In the genomic region with DNA sequence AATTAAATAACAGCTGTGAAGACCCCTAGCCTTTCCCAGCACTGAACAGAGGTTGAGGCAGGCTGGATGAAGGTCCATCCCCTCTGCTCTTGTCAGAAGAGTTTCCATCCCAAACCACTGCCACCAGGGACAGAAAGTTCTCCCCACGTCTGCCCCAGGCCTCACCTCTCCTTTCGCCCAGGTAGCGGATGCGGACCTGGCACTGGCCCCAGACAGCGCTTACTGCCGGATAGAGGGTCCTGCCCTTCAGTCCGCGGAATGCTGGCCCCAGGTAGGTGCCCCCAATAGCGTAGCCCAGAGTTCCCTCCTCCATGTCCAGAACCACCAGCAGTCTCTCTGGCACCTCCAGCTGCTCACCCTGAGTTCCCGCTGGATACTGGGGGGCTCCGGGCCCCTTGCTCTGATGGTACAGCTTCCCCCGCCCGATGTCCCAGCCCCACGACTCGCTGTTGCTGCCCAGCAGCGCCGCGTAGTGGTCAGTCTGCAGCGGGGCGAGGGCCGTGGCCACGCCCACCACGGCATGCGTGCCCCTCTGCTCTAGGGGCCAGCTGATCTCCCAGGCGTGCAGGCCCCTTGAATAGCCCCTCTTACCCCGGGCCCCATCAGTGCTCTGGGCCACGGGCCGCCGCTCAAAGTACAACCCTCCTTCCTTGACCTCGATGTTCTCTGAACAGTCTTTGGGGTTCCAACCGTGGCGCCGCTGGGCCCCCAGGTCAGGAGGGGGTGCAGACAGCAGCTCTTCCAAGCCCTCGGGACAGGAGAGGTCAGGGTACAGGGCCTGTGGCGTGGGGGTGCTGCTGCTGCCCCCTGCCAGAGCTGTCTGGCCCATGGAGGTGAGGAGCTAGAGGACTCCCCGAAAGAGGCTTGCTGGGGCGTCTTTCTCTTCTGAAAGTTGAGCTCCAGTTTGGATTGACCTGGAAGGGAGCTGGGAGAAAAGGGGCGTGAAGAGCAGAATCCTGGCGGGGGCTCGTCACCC, we compare ENCODE assay signal across 8 cellular contexts. TPM values are rescaled to one million over a fixed set of nuclear protein-coding genes. Genes with fewer than 3 reads are reported as not detected.
DNase-seq lines count a peak whose midpoint lies in the region; ATAC-seq and TF ChIP-seq lines count a peak whose summit lies in the region.

No MANE protein-coding gene starts in this region.

- TF ChIP-seq EP300 in ovary (IDR thresholded peaks at IDR 0.05), result no peak

- WGBS in ovary, 3 donors, result 0 to 1% (median 1%) methylated on average over 29 to 40 of the region's 40 CpGs
- 0 to 2% methylated on average over 16 to 17 of the region's 40 CpGs for WGBS in thyroid gland, 2 donors

- no peaks in the 10 kb centered on the region for H3K9me3 Mint-ChIP-seq in activated naive CD4-positive, alpha-beta T cell treated with anti-CD3 and anti-CD28 coated beads, Interleukin-2, amount 50 U/mL, for 72 hours

- no peaks in the 10 kb centered on the region for H3K36me3 ChIP-seq in ovary
- peaks cover 12 to 14% of the 10 kb centered on the region in 2 donors for H3K36me3 ChIP-seq in thyroid gland

- no peaks in the 10 kb centered on the region for H3K27me3 ChIP-seq in ovary
- H3K27me3 ChIP-seq in thyroid gland, result no peaks in the 10 kb centered on the region

- CTCF ChIA-PET in AG04449 (lab: Yijun Ruan, JAX), result interaction anchor here (0.6 to 6.3 kb wide), 44 partner anchors 9 to 323 kb away, joined by 3 to 88 read pairs (median 6); a partner anchor contains a TSS

- intact Hi-C loops in Right ventricle myocardium inferior (cut with DNase I), result loop anchor here (2.0 to 10.0 kb wide), 3 partner anchors 18 to 232 kb away; a partner anchor contains a TSS
- intact Hi-C loops in ovary (cut with DNase I), result loop anchor here in 1 of 4 donors (2.0 to 5.0 kb wide), 2 partner anchors 18 to 55 kb away; a partner anchor contains a TSS
- intact Hi-C loops in thyroid gland (cut with DNase I), result loop anchor here (5.0 kb wide), 2 partner anchors 40 to 95 kb away; a partner anchor contains a TSS

- H3K4me1 ChIP-seq in ovary (ENCODE audit: insufficient read depth) (no peaks in the 10 kb centered on the region), thyroid gland (peaks cover 22 to 38% of the 10 kb centered on the region in 2 donors)

- TF ChIP-seq CTCF in AG04449 (IDR thresholded peaks at IDR 0.05; ENCODE audit: insufficient read depth, low read length, missing control alignments) (peak; percentile 100), ovary (IDR thresholded peaks at IDR 0.05) (peak; percentile 90 to 97 (median 93)), thyroid gland (IDR thresholded peaks at IDR 0.05) (peak; percentile 67 to 99 (median 88))

- TF ChIP-seq POLR2A in ovary (IDR thresholded peaks at IDR 0.05), result no peak
- TF ChIP-seq POLR2A in thyroid gland (IDR thresholded peaks at IDR 0.05), result no peak

- no peak for DNase-seq in AG04449 (ENCODE audit: low read depth, low spot score)
- peak; percentile 65 for DNase-seq in Jurkat, Clone E6-1 (ENCODE audit: low read depth, low spot score)
- DNase-seq in SK-N-DZ (ENCODE audit: low spot score), result peak; percentile 85
- DNase-seq in activated naive CD4-positive, alpha-beta T cell treated with anti-CD3 and anti-CD28 coated beads, Interleukin-2, amount 50 U/mL, for 72 hours (ENCODE audit: low spot score in 2 of 2), result peak; percentile 87 to 94
- DNase-seq in Right ventricle myocardium inferior (ENCODE audit: missing footprints), result peak; percentile 93
- peak; percentile 81 to 92 (median 89) for DNase-seq in ovary
- peak; percentile 84 to 89 for DNase-seq in thyroid gland

- POLR2A ChIA-PET in AG04449 (lab: Yijun Ruan, JAX), result interaction anchor here (0.6 to 10.2 kb wide), 18 partner anchors 9 to 207 kb away, joined by 3 to 164 read pairs (median 4); a partner anchor contains a TSS

- H3K4me3 ChIP-seq in AG04449 (ENCODE audit: low read depth, low read length) (peak overlapping the region; percentile 78), ovary (peak overlapping the region; percentile 64), thyroid gland (replicated peaks in 1 of 3) (peak overlapping the region; percentile 45 to 81 (median 66))
- H3K4me3 ChIP-seq in Jurkat, Clone E6-1 (ENCODE audit: low read length), result peak overlapping the region; percentile 85

- peak overlapping the region; percentile 42 to 77 for H3K27ac ChIP-seq in ovary
- peak overlapping the region; percentile 31 to 87 (median 53) for H3K27ac ChIP-seq in thyroid gland

- ATAC-seq in GM18858 (IDR thresholded peaks at IDR 0.05; ENCODE audit: unreplicated experiment) (peak; percentile 28), Right ventricle myocardium inferior (peak; percentile 75)
- peak; percentile 39 to 42 for ATAC-seq in activated naive CD4-positive, alpha-beta T cell treated with anti-CD3 and anti-CD28 coated beads, Interleukin-2, amount 50 U/mL, for 72 hours

- no peaks in the 10 kb centered on the region for H3K9me3 ChIP-seq in ovary
- H3K9me3 ChIP-seq in thyroid gland, result no peaks in the 10 kb centered on the region

- peaks cover 45 to 65% of the 10 kb centered on the region in 2 donors for H3K36me3 Mint-ChIP-seq in activated naive CD4-positive, alpha-beta T cell treated with anti-CD3 and anti-CD28 coated beads, Interleukin-2, amount 50 U/mL, for 72 hours

- peak overlapping the region; percentile 91 to 95 for H3K27ac Mint-ChIP-seq in activated naive CD4-positive, alpha-beta T cell treated with anti-CD3 and anti-CD28 coated beads, Interleukin-2, amount 50 U/mL, for 72 hours

RNA-seq across cellular contexts. Expression of a gene that starts 0.7 kb away (rescaled TPM):
- 12.0 TPM for polyA plus RNA-seq in Jurkat, Clone E6-1 (2012; ENCODE audit: insufficient read depth, insufficient read length)
- 7.3 and 11.0 TPM in 2 replicates for polyA plus RNA-seq in SK-N-DZ (2014; cell fraction: cytosol; rRNA removed)
- polyA plus RNA-seq in SK-N-DZ (2014; cell fraction: nucleus; rRNA removed), result 6.0 and 9.9 TPM in 2 replicates
- 10 to 100 TPM in 1 of 2 donors, 1 to 10 TPM in 1; 1.4 to 11.7 TPM for total RNA-seq in activated naive CD4-positive, alpha-beta T cell treated with anti-CD3 and anti-CD28 coated beads, Interleukin-2, amount 50 U/mL, for 72 hours
- total RNA-seq in Right ventricle myocardium inferior, result 3.0 TPM
- 10 to 100 TPM in 3 of 7 donors, 1 to 10 TPM in 4; 5.8 to 14.7 (median 8.5) TPM for total RNA-seq in ovary
- polyA plus RNA-seq in ovary, result 1 to 10 TPM in 1 of 2 donors, under 1 TPM in 1; 0.38 to 8.1 TPM
- 10 to 100 TPM; 16.3 to 35.0 (median 25.6) TPM for total RNA-seq in thyroid gland

RNA-seq across cellular contexts. Expression of a gene that starts 5.0 kb away (rescaled TPM):
- 825 TPM for polyA plus RNA-seq in Jurkat, Clone E6-1 (2012; ENCODE audit: insufficient read depth, insufficient read length)
- polyA plus RNA-seq in SK-N-DZ (2014; cell fraction: cytosol; rRNA removed), result 2,395 and 2,806 TPM in 2 replicates
- polyA plus RNA-seq in SK-N-DZ (2014; cell fraction: nucleus; rRNA removed), result 1,106 and 1,586 TPM in 2 replicates
- 1,000 to 10,000 TPM in 1 of 2 donors, 100 to 1,000 TPM in 1; 694 to 1,875 TPM for total RNA-seq in activated naive CD4-positive, alpha-beta T cell treated with anti-CD3 and anti-CD28 coated beads, Interleukin-2, amount 50 U/mL, for 72 hours
- total RNA-seq in Right ventricle myocardium inferior (832 TPM), ovary (100 to 1,000 TPM; 136 to 443 (median 295) TPM), thyroid gland (100 to 1,000 TPM; 363 to 700 (median 468) TPM)
- 100 to 1,000 TPM; 267 to 594 TPM for polyA plus RNA-seq in ovary

RNA-seq across cellular contexts. Expression of a gene that starts 20.4 kb away (rescaled TPM):
- 50.6 TPM for polyA plus RNA-seq in Jurkat, Clone E6-1 (2012; ENCODE audit: insufficient read depth, insufficient read length)
- 126 and 127 TPM in 2 replicates for polyA plus RNA-seq in SK-N-DZ (2014; cell fraction: cytosol; rRNA removed)
- 193 and 196 TPM in 2 replicates for polyA plus RNA-seq in SK-N-DZ (2014; cell fraction: nucleus; rRNA removed)
- total RNA-seq in activated naive CD4-positive, alpha-beta T cell treated with anti-CD3 and anti-CD28 coated beads, Interleukin-2, amount 50 U/mL, for 72 hours, result 100 to 1,000 TPM; 132 to 166 TPM
- total RNA-seq in Right ventricle myocardium inferior (62.0 TPM), ovary (10 to 100 TPM; 13.9 to 84.3 (median 63.0) TPM), thyroid gland (10 to 100 TPM; 34.7 to 68.6 (median 58.9) TPM)
- 10 to 100 TPM; 23.7 to 30.1 TPM for polyA plus RNA-seq in ovary

RNA-seq across cellular contexts. Expression of a gene that starts 21.3 kb away (rescaled TPM):
- 103 TPM for polyA plus RNA-seq in Jurkat, Clone E6-1 (2012; ENCODE audit: insufficient read depth, insufficient read length)
- polyA plus RNA-seq in SK-N-DZ (2014; cell fraction: cytosol; rRNA removed), result 72.9 and 97.2 TPM in 2 replicates
- 191 and 199 TPM in 2 replicates for polyA plus RNA-seq in SK-N-DZ (2014; cell fraction: nucleus; rRNA removed)
- 100 to 1,000 TPM; 110 to 147 TPM for total RNA-seq in activated naive CD4-positive, alpha-beta T cell treated with anti-CD3 and anti-CD28 coated beads, Interleukin-2, amount 50 U/mL, for 72 hours
- total RNA-seq in Right ventricle myocardium inferior (1.2 TPM), ovary (1 to 10 TPM in 2 of 7 donors, under 1 TPM in 5; 0.18 to 1.6 (median 0.74) TPM), thyroid gland (1 to 10 TPM in 2 of 4 donors, under 1 TPM in 2; 0.73 to 1.3 (median 0.90) TPM)
- polyA plus RNA-seq in ovary, result 1 to 10 TPM in 1 of 2 donors, under 1 TPM in 1; 0.68 to 1.6 TPM

RNA-seq across cellular contexts. Expression of a gene that starts 31.6 kb away (rescaled TPM):
- 6.6 TPM for polyA plus RNA-seq in Jurkat, Clone E6-1 (2012; ENCODE audit: insufficient read depth, insufficient read length)
- 8.4 and 16.4 TPM in 2 replicates for polyA plus RNA-seq in SK-N-DZ (2014; cell fraction: cytosol; rRNA removed)
- 110 and 150 TPM in 2 replicates for polyA plus RNA-seq in SK-N-DZ (2014; cell fraction: nucleus; rRNA removed)
- total RNA-seq in activated naive CD4-positive, alpha-beta T cell treated with anti-CD3 and anti-CD28 coated beads, Interleukin-2, amount 50 U/mL, for 72 hours, result 1 to 10 TPM in 1 of 2 donors, under 1 TPM in 1; 0.25 to 1.8 TPM
- 4.0 TPM for total RNA-seq in Right ventricle myocardium inferior
- total RNA-seq in ovary, result 10 to 100 TPM in 5 of 7 donors, 1 to 10 TPM in 1, under 1 TPM in 1; 0.34 to 15.0 (median 11.0) TPM
- 1 to 10 TPM; 1.8 to 7.8 TPM for polyA plus RNA-seq in ovary
- 1 to 10 TPM in 3 of 4 donors, under 1 TPM in 1; 0.39 to 3.0 (median 2.1) TPM for total RNA-seq in thyroid gland
